In genomic region chr6:11494786-11495564, GRCh38 we compare ENCODE assay signal across 16 cellular contexts. TPM values are rescaled to one million over a fixed set of nuclear protein-coding genes. Genes with fewer than 3 reads are reported as not detected.
DNase-seq lines count a peak whose midpoint lies in the region; ATAC-seq and TF ChIP-seq lines count a peak whose summit lies in the region.
"Had no signal": no experiment of that assay in that cellular context is flagged by ENCODE, and none has a peak within 500 bp of the region (broad histone marks: within the 10 kb centered on the region; RNA-seq: fewer than 3 reads in every experiment).

No MANE protein-coding gene starts in this region.

- WGBS in neuronal stem cell (ENCODE audit: extremely low coverage in 2 of 2, insufficient read length in 2 of 2, insufficient replicate concordance in 1 of 2), 2 donors, result no CpG with 5 or more reads among the region's 6 CpGs

- no peak overlapping the region for H3K4me3 ChIP-seq in HEK293 (ENCODE audit: low read depth, low read length)
- no peak overlapping the region for H3K4me3 ChIP-seq in astrocyte of the spinal cord (ENCODE audit: low read depth, low read length)
- H3K4me3 ChIP-seq in neuronal stem cell (ENCODE audit: low read length in 2 of 2), result no peak overlapping the region
- H3K4me3 ChIP-seq in H7 (ENCODE audit: insufficient read depth, low read depth, low read length), result no peak overlapping the region
- H3K4me3 ChIP-seq: SJCRH30, tibial artery had no signal

- POLR2A ChIA-PET in HEK293 (lab: Yijun Ruan, JAX), result interaction anchor here (0.6 to 2.1 kb wide), 3 partner anchors 225 to 349 kb away, joined by 3 to 8 read pairs (median 5); no protein-coding TSS in a partner anchor

- no peak overlapping the region for H3K4me2 ChIP-seq in neuronal stem cell (ENCODE audit: insufficient read depth, low read length, poor library complexity, severe bottlenecking)

- H2BK5ac ChIP-seq in neuronal stem cell (ENCODE audit: low read length), result no peak overlapping the region

- no peaks in the 10 kb centered on the region for H3K36me3 ChIP-seq in HEK293 (ENCODE audit: control insufficient read depth in 2 of 2, insufficient read depth in 1 of 2, low read length in 2 of 2)
- H3K36me3 ChIP-seq in neuronal stem cell (replicated peaks in 1 of 2; ENCODE audit: control insufficient read depth in 2 of 2, insufficient read depth in 2 of 2, low read length in 2 of 2), result no peaks in the 10 kb centered on the region
- no peaks in the 10 kb centered on the region for H3K36me3 ChIP-seq in H7 (replicated peaks; ENCODE audit: control insufficient read depth, insufficient read depth, low read length)
- H3K36me3 ChIP-seq: SJCRH30, tibial artery had no signal

- no peak overlapping the region for H2BK120ac ChIP-seq in neuronal stem cell (ENCODE audit: low read depth, low read length)

- H3K9me3 ChIP-seq in HEK293 (ENCODE audit: control insufficient read depth, insufficient read depth, low read depth, low read length) (no peaks in the 10 kb centered on the region), neuronal stem cell (replicated peaks in 1 of 2; ENCODE audit: control insufficient read depth in 2 of 2, insufficient read depth in 1 of 2, low read depth in 1 of 2, low read length in 2 of 2) (peaks cover 0 to 3% of the 10 kb centered on the region in 2 donors)
- H3K9me3 ChIP-seq: SJCRH30, tibial artery had no signal

- no peak overlapping the region for H3K23ac ChIP-seq in neuronal stem cell (ENCODE audit: low read depth, low read length, poor library complexity)

- no peak overlapping the region for H3K27ac ChIP-seq in HEK293 (ENCODE audit: extremely low read depth, low read depth, low read length)
- H3K27ac ChIP-seq in neuronal stem cell (replicated peaks; ENCODE audit: low read length), result no peak overlapping the region
- H3K27ac ChIP-seq: 22Rv1, SJCRH30 had no signal

- no peak overlapping the region for H3K9ac ChIP-seq in neuronal stem cell (ENCODE audit: low read depth, low read length, poor library complexity)

- H2AK5ac ChIP-seq in neuronal stem cell (ENCODE audit: low read depth, low read length), result no peak overlapping the region

- H3K27me3 ChIP-seq in neuronal stem cell (ENCODE audit: control insufficient read depth in 3 of 3, insufficient read depth in 3 of 3, low read depth in 1 of 3, low read length in 3 of 3), result no peaks in the 10 kb centered on the region
- no peaks in the 10 kb centered on the region for H3K27me3 ChIP-seq in H7 (ENCODE audit: control insufficient read depth, insufficient read depth, low read length)
- H3K27me3 ChIP-seq: SJCRH30, tibial artery had no signal

- peak overlapping the region; percentile 53 for H2AFZ ChIP-seq in neuronal stem cell (ENCODE audit: low read length)

- peak overlapping the region; percentile 19 for H4K91ac ChIP-seq in neuronal stem cell (ENCODE audit: low read depth, low read length, poor library complexity)

- no peak overlapping the region for H2BK12ac ChIP-seq in neuronal stem cell (ENCODE audit: low read length)

- ATAC-seq in HG03196 (IDR thresholded peaks at IDR 0.05; ENCODE audit: unreplicated experiment), result no peak

- no peaks in the 10 kb centered on the region for H3K79me1 ChIP-seq in neuronal stem cell (ENCODE audit: low read depth, low read length)

- TF ChIP-seq CTCF in HEK293 (tag by site-specific recombination; IDR thresholded peaks at IDR 0.05) (no peak), astrocyte of the spinal cord (IDR thresholded peaks at IDR 0.05; ENCODE audit: low read depth, low read length) (no peak)

- H3K4me1 ChIP-seq in HEK293 (ENCODE audit: control insufficient read depth, insufficient read depth, low read length) (no peaks in the 10 kb centered on the region), neuronal stem cell (ENCODE audit: control insufficient read depth in 2 of 2, insufficient read depth in 1 of 2, low read depth in 1 of 2, low read length in 2 of 2) (peaks cover 4 to 5% of the 10 kb centered on the region in 2 donors)
- H3K4me1 ChIP-seq: SJCRH30 had no signal

- in situ Hi-C loops in astrocyte of the spinal cord (cut with HindIII; ENCODE audit: low sequenced_read_pairs), result loop anchor here (25.0 kb wide), 1 partner anchor 533 kb away; no protein-coding TSS in a partner anchor

- DNase-seq in DMS53 (lab: John Stamatoyannopoulos, UW) (peak; percentile 32), DMS53 treated with DMSO at 0.1 percent for 48 hours (lab: John Stamatoyannopoulos, UW; ENCODE audit: unreplicated experiment) (no peak), astrocyte of the spinal cord (ENCODE audit: low read depth, low spot score) (peak; percentile 20), neuronal stem cell (ENCODE audit: low spot score) (no peak), H7 (no peak), AG20443 (ENCODE audit: low spot score) (no peak)
- DNase-seq: COR-L47, foreskin melanocyte, H9, kidney, NCI-H510A treated with DMSO at 0.1 percent for 48 hours, SJCRH30, tibial artery had no signal

- no peak overlapping the region for H2BK15ac ChIP-seq in neuronal stem cell (ENCODE audit: low read length)

- no peak overlapping the region for H3K18ac ChIP-seq in neuronal stem cell (ENCODE audit: low read length)

- H4K8ac ChIP-seq in neuronal stem cell (ENCODE audit: low read depth, low read length), result no peak overlapping the region

- H3K14ac ChIP-seq in neuronal stem cell (ENCODE audit: low read length), result no peak overlapping the region

- CTCF ChIA-PET in HEK293 (lab: Yijun Ruan, JAX), result interaction anchor here (0.6 to 5.6 kb wide), 66 partner anchors 10 to 1016 kb away, joined by 3 to 110 read pairs (median 8); partner anchors contain the start of gene SMIM13

- H3K4ac ChIP-seq in neuronal stem cell (ENCODE audit: low read length), result no peak overlapping the region

TF ChIP-seq in HEK293, 187 proteins besides CTCF, POLR2A, EP300 and RAD21:
- peak; percentile 39; the same call in 1 of the 2 replicates for TF ChIP-seq ZNF629 (tag by site-specific recombination; IDR thresholded peaks at IDR 0.05)
- TF ChIP-seq ZNF621 (tag by site-specific recombination; IDR thresholded peaks at IDR 0.05), result no peak
- TF ChIP-seq, protein P1, sequence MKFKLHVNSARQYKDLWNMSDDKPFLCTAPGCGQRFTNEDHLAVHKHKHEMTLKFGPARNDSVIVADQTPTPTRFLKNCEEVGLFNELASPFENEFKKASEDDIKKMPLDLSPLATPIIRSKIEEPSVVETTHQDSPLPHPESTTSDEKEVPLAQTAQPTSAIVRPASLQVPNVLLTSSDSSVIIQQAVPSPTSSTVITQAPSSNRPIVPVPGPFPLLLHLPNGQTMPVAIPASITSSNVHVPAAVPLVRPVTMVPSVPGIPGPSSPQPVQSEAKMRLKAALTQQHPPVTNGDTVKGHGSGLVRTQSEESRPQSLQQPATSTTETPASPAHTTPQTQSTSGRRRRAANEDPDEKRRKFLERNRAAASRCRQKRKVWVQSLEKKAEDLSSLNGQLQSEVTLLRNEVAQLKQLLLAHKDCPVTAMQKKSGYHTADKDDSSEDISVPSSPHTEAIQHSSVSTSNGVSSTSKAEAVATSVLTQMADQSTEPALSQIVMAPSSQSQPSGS (tag by site-specific recombination; IDR thresholded peaks at IDR 0.05; ENCODE audit: low read depth), result peak; percentile 27; the same call in 1 of the 2 replicates
- no peak for TF ChIP-seq KLF7 (tag by site-specific recombination; IDR thresholded peaks at IDR 0.05; ENCODE audit: borderline replicate concordance)
- peak; percentile 68; the same call in 1 of the 2 replicates for TF ChIP-seq ZBTB21 (tag by site-specific recombination; IDR thresholded peaks at IDR 0.05)
- no peak for TF ChIP-seq ZNF274 (IDR thresholded peaks at IDR 0.05; ENCODE audit: low read length)
- TF ChIP-seq ZNF274 (tag by site-specific recombination; IDR thresholded peaks at IDR 0.05; ENCODE audit: borderline replicate concordance), result no peak
- peak; percentile 76 for TF ChIP-seq ZFP69B (tag by site-specific recombination; IDR thresholded peaks at IDR 0.05)
- peak; percentile 80 for TF ChIP-seq ZNF692 (tag by site-specific recombination; IDR thresholded peaks at IDR 0.05)
- TF ChIP-seq ZNF791 (tag by site-specific recombination; IDR thresholded peaks at IDR 0.05), result no peak

RNA-seq across cellular contexts. Expression of gene TMEM170B, which starts 42.6 kb away (rescaled TPM):
- polyA plus RNA-seq in neuronal stem cell (2013, experiment 1 of 2), result 13.1 TPM
- polyA plus RNA-seq in neuronal stem cell (2013, experiment 2 of 2), result 13.0 TPM
- 1.5 and 3.1 TPM in 2 replicates for total RNA-seq in H7 (2014; rRNA removed; shearing (Covaris generic))

Comparison
In these comparisons a context has a peak if more than half of its experiments do, and no peak if none do; other contexts are left out.
1. DNase-seq: peak in DMS53 (single experiment) and astrocyte of the spinal cord (single experiment); none in DMS53 treated with DMSO at 0.1 percent for 48 hours (single experiment), neuronal stem cell (single experiment), H7 (single experiment) and AG20443 (single experiment).